In genomic region chr14:89550761-89551283, GRCh38 we compare ENCODE assay signal across 1 cellular context.
TF ChIP-seq lines count a peak whose summit lies in the region.

No MANE protein-coding gene starts in this region.

TF ChIP-seq in WTC11, 78 proteins besides CTCF, POLR2A, EP300 and RAD21 (continued from another document):
- TF ChIP-seq ATF2 (CRISPR knock-in tag; IDR thresholded peaks at IDR 0.05; ENCODE audit: borderline replicate concordance, low read depth), result no peak
- TF ChIP-seq JUN (CRISPR knock-in tag; IDR thresholded peaks at IDR 0.05), result no peak
- TF ChIP-seq MXD4 (CRISPR knock-in tag; IDR thresholded peaks at IDR 0.05; ENCODE audit: borderline replicate concordance), result no peak
- TF ChIP-seq GRHL2 (CRISPR knock-in tag; IDR thresholded peaks at IDR 0.05; ENCODE audit: insufficient replicate concordance, severe bottlenecking), result no peak
- TF ChIP-seq JAZF1 (CRISPR knock-in tag; IDR thresholded peaks at IDR 0.05), result no peak
- TF ChIP-seq HMGXB4 (CRISPR knock-in tag; IDR thresholded peaks at IDR 0.05), result no peak
- TF ChIP-seq CREB1 (CRISPR knock-in tag; IDR thresholded peaks at IDR 0.05), result no peak
- no peak for TF ChIP-seq ZMAT4 (CRISPR knock-in tag; IDR thresholded peaks at IDR 0.05)
- no peak for TF ChIP-seq ZNF232 (CRISPR knock-in tag; IDR thresholded peaks at IDR 0.05)
